Comparison of ENCODE assay signal across 11 cellular contexts in the genomic region with DNA sequence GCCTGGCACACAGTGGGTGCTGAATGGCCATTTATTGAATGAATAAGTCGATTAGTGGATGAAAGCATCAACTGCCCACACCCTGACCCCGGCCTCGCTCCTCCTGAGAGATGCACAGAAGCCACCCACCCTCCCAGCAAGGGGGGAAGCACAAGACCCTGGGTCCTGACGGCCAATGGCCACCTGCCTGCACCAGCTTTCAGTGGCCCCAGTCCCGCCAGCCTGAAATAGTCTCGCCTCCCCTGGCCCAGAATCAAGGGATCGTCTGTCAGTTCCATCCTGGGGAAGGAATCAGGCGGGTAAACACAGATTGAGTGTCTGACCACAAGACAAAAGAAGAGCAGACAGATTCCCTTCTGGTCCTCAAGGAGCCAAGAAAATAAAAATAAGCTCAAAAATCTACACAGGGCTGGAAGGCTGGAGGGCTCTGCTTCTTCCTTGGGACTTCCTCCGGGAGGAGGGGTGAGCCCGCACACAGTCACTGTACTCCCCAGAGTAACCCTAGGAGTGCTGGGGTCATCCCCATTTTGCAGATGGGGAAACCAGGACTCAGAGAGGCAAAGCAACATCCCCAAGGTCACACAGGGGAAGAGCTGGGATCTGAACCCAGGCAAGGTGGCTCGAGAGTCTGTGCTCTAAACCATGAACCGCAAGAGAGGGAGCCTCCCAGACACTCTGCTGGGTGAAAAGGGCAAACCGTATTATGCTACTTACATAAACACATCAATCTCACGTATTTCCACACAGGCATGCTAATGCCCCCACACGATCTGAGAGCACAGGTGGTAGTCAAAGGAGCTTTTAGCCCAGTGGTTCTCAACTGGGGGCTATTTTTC. TPM values are rescaled to one million over a fixed set of nuclear protein-coding genes. Genes with fewer than 3 reads are reported as not detected.
A peak's percentile ranks its signal among the peaks of the same experiment; 100 is the strongest.
DNase-seq lines count a peak whose midpoint lies in the region; ATAC-seq and TF ChIP-seq lines count a peak whose summit lies in the region.
"Had no signal": no experiment of that assay in that cellular context is flagged by ENCODE, and none has a peak within 500 bp of the region (broad histone marks: within the 10 kb centered on the region; RNA-seq: fewer than 3 reads in every experiment).

No MANE protein-coding gene starts in this region.

- peaks cover 81% of the 10 kb centered on the region for H3K4me1 Mint-ChIP-seq in activated naive CD4-positive, alpha-beta T cell treated with anti-CD3 and anti-CD28 coated beads, Interleukin-2, amount 50 U/mL, for 24 hours
- peaks cover 88% of the 10 kb centered on the region for H3K4me1 Mint-ChIP-seq in activated T-helper 1 cell treated with anti-CD3 and anti-CD28 coated beads, Interleukin-12 subunit alpha, Interleukin-12 subunit beta, Interleukin-2, Interleukin-4 antibody, amounts not matched to agents 30 ng/mL and 10 ng/mL and 1 ng/mL, durations not matched to agents 14 hours and 24 hours and 36 hours (ENCODE audit: low read depth)
- peaks cover 74% of the 10 kb centered on the region for H3K4me1 Mint-ChIP-seq in memory B cell

- peaks cover 2% of the 10 kb centered on the region for H3K27me3 Mint-ChIP-seq in activated naive CD4-positive, alpha-beta T cell treated with anti-CD3 and anti-CD28 coated beads, Interleukin-2, amount 50 U/mL, for 24 hours
- H3K27me3 Mint-ChIP-seq in activated T-helper 1 cell treated with anti-CD3 and anti-CD28 coated beads, Interleukin-12 subunit alpha, Interleukin-12 subunit beta, Interleukin-2, Interleukin-4 antibody, amounts not matched to agents 30 ng/mL and 10 ng/mL and 1 ng/mL, durations not matched to agents 14 hours and 24 hours and 36 hours (ENCODE audit: insufficient read depth), result no peaks in the 10 kb centered on the region
- no peaks in the 10 kb centered on the region for H3K27me3 Mint-ChIP-seq in memory B cell

- in situ Hi-C loops in G401 (cut with HindIII; ENCODE audit: low sequenced_read_pairs), result no loop called here

- peaks cover 0 to 81% (median 49%) of the 10 kb centered on the region in 4 donors for H3K4me1 ChIP-seq in tibial nerve
- H3K4me1 ChIP-seq in left lung, result peaks cover 10 to 100% of the 10 kb centered on the region in 2 donors

- WGBS in tibial nerve, 2 donors, result 45 to 57% methylated on average over 14 to 15 of the region's 15 CpGs

- H3K9me3 Mint-ChIP-seq in activated naive CD4-positive, alpha-beta T cell treated with anti-CD3 and anti-CD28 coated beads, Interleukin-2, amount 50 U/mL, for 24 hours, result no peaks in the 10 kb centered on the region
- no peaks in the 10 kb centered on the region for H3K9me3 Mint-ChIP-seq in activated T-helper 1 cell treated with anti-CD3 and anti-CD28 coated beads, Interleukin-12 subunit alpha, Interleukin-12 subunit beta, Interleukin-2, Interleukin-4 antibody, amounts not matched to agents 30 ng/mL and 10 ng/mL and 1 ng/mL, durations not matched to agents 14 hours and 24 hours and 36 hours
- no peaks in the 10 kb centered on the region for H3K9me3 Mint-ChIP-seq in memory B cell

- ATAC-seq in memory B cell (ENCODE audit: low read depth), result no peak
- no peak for ATAC-seq in left lung
- ATAC-seq: gastroesophageal sphincter had no signal

- H3K27me3 ChIP-seq in tibial nerve (no peaks in the 10 kb centered on the region), left lung (peaks cover 0 to 94% of the 10 kb centered on the region in 2 donors)

- no peaks in the 10 kb centered on the region for H3K9me3 ChIP-seq in tibial nerve
- no peaks in the 10 kb centered on the region for H3K9me3 ChIP-seq in left lung
- H3K9me3 ChIP-seq: gastroesophageal sphincter had no signal

- H3K27ac ChIP-seq in tibial nerve, result peak overlapping the region in 3 of 4 donors; percentile 46 to 56 (median 48)
- H3K27ac ChIP-seq in left lung, result peak overlapping the region in 1 of 2 donors; percentile 97
- H3K27ac ChIP-seq: gastroesophageal sphincter had no signal

- TF ChIP-seq CTCF in tibial nerve (IDR thresholded peaks at IDR 0.05) (no peak), left lung (IDR thresholded peaks at IDR 0.05) (no peak)

- no peak overlapping the region for H3K4me3 ChIP-seq in tibial nerve
- H3K4me3 ChIP-seq in left lung, result peak overlapping the region in 1 of 2 donors; percentile 6
- H3K4me3 ChIP-seq: gastroesophageal sphincter had no signal

- TF ChIP-seq EP300 in tibial nerve (IDR thresholded peaks at IDR 0.05), result no peak

- H3K36me3 ChIP-seq in tibial nerve (no peaks in the 10 kb centered on the region), left lung (peaks cover 0 to 31% of the 10 kb centered on the region in 2 donors)
- H3K36me3 ChIP-seq: gastroesophageal sphincter had no signal

- TF ChIP-seq POLR2A in tibial nerve (IDR thresholded peaks at IDR 0.05), result no peak

- peak overlapping the region; percentile 84 for H3K27ac Mint-ChIP-seq in activated naive CD4-positive, alpha-beta T cell treated with anti-CD3 and anti-CD28 coated beads, Interleukin-2, amount 50 U/mL, for 24 hours
- peak overlapping the region; percentile 96 for H3K27ac Mint-ChIP-seq in activated T-helper 1 cell treated with anti-CD3 and anti-CD28 coated beads, Interleukin-12 subunit alpha, Interleukin-12 subunit beta, Interleukin-2, Interleukin-4 antibody, amounts not matched to agents 30 ng/mL and 10 ng/mL and 1 ng/mL, durations not matched to agents 14 hours and 24 hours and 36 hours
- peak overlapping the region; percentile 84 for H3K27ac Mint-ChIP-seq in memory B cell

- peak overlapping the region; percentile 61 for H3K4me3 Mint-ChIP-seq in activated naive CD4-positive, alpha-beta T cell treated with anti-CD3 and anti-CD28 coated beads, Interleukin-2, amount 50 U/mL, for 24 hours
- H3K4me3 Mint-ChIP-seq in activated T-helper 1 cell treated with anti-CD3 and anti-CD28 coated beads, Interleukin-12 subunit alpha, Interleukin-12 subunit beta, Interleukin-2, Interleukin-4 antibody, amounts not matched to agents 30 ng/mL and 10 ng/mL and 1 ng/mL, durations not matched to agents 14 hours and 24 hours and 36 hours, result no peak overlapping the region
- peak overlapping the region; percentile 74 for H3K4me3 Mint-ChIP-seq in memory B cell

- no peak for DNase-seq in activated naive CD4-positive, alpha-beta T cell treated with Interleukin-2 at 50 U/mL for 16 hours
- DNase-seq in activated T-helper 1 cell treated with anti-CD3 and anti-CD28 coated beads, Interleukin-12 subunit alpha, Interleukin-12 subunit beta, Interleukin-2, Interleukin-4 antibody, amounts not matched to agents 30 ng/mL and 10 ng/mL and 1 ng/mL, durations not matched to agents 14 hours and 24 hours and 36 hours (ENCODE audit: low spot score), result no peak
- DNase-seq in memory B cell (ENCODE audit: low spot score in 2 of 2), result no peak
- DNase-seq in tibial nerve (ENCODE audit: low spot score in 2 of 2), result no peak
- DNase-seq in left lung, result no peak
- DNase-seq in G401 (ENCODE audit: low spot score), result no peak
- DNase-seq in NCI-H1436 treated with DMSO at 0.1 percent for 48 hours (lab: John Stamatoyannopoulos, UW), result no peak
- DNase-seq: NCI-H1092 treated with DMSO at 0.1 percent for 48 hours, SHP77 treated with DMSO at 0.1 percent for 48 hours had no signal

- H3K36me3 Mint-ChIP-seq in activated naive CD4-positive, alpha-beta T cell treated with anti-CD3 and anti-CD28 coated beads, Interleukin-2, amount 50 U/mL, for 24 hours, result peaks cover 2% of the 10 kb centered on the region
- peaks cover 34% of the 10 kb centered on the region for H3K36me3 Mint-ChIP-seq in activated T-helper 1 cell treated with anti-CD3 and anti-CD28 coated beads, Interleukin-12 subunit alpha, Interleukin-12 subunit beta, Interleukin-2, Interleukin-4 antibody, amounts not matched to agents 30 ng/mL and 10 ng/mL and 1 ng/mL, durations not matched to agents 14 hours and 24 hours and 36 hours (ENCODE audit: low read depth)
- H3K36me3 Mint-ChIP-seq in memory B cell, result peaks cover 10% of the 10 kb centered on the region

- intact Hi-C loops in activated T-helper 1 cell treated with anti-CD3 and anti-CD28 coated beads, Interleukin-12 subunit alpha, Interleukin-12 subunit beta, Interleukin-2, Interleukin-4 antibody, amounts not matched to agents 30 ng/mL and 10 ng/mL and 1 ng/mL, durations not matched to agents 14 hours and 24 hours and 36 hours (cut with micrococcal nuclease), result loop anchor here (5.0 kb wide), 2 partner anchors 103 to 987 kb away; no protein-coding TSS in a partner anchor
- intact Hi-C loops in left lung (cut with DNase I), result loop anchor here in 1 of 2 donors (10.0 kb wide), 1 partner anchor 45 kb away; no protein-coding TSS in a partner anchor

RNA-seq across cellular contexts. Expression of a gene that starts 7.8 kb away (rescaled TPM):
- 68.2 and 69.4 TPM in 2 replicates for total RNA-seq in activated T-helper 1 cell treated with anti-CD3 and anti-CD28 coated beads, Interleukin-12 subunit alpha, Interleukin-12 subunit beta, Interleukin-2, Interleukin-4 antibody, amounts not matched to agents 30 ng/mL and 10 ng/mL and 1 ng/mL, durations not matched to agents 14 hours and 24 hours and 36 hours
- total RNA-seq in tibial nerve (10 to 100 TPM; 30.1 to 50.7 (median 32.5) TPM), left lung (100 to 1,000 TPM in 1 of 2 donors, 10 to 100 TPM in 1; 40.6 to 111 TPM)
- total RNA-seq in G401 (2014; rRNA removed; shearing (Covaris generic)), result 6.1 and 8.9 TPM in 2 replicates
